ENCODE assay signal across 18 cellular contexts in genomic region chr19:15899561-15899960, GRCh38. TPM values are rescaled to one million over a fixed set of nuclear protein-coding genes. Genes with fewer than 3 reads are reported as not detected.
"Had no signal": no experiment of that assay in that cellular context is flagged by ENCODE, and none has a peak within 500 bp of the region (broad histone marks: within the 10 kb centered on the region; RNA-seq: fewer than 3 reads in every experiment).

No MANE protein-coding gene starts in this region.

RNA-seq across cellular contexts. Expression of gene CYP4F2, which starts 1.7 kb away (rescaled TPM):
- total RNA-seq: glomerular endothelial cell, left cardiac atrium, left ventricle myocardium inferior, lower lobe of right lung, mesenteric fat pad, myocyte, occipital lobe, pulmonary artery endothelial cell, sciatic nerve, smooth muscle cell, thoracic aorta, tibial nerve had no signal

RNA-seq across cellular contexts. Expression of gene CYP4F11, which starts 34.8 kb away (rescaled TPM):
- total RNA-seq: glomerular endothelial cell, myocyte, natural killer cell, pulmonary artery endothelial cell, smooth muscle cell had no signal

RNA-seq across cellular contexts. Expression of gene OR10H4, which starts 49.2 kb away (rescaled TPM):
- total RNA-seq: dorsolateral prefrontal cortex, gastrocnemius medialis, glomerular endothelial cell, kidney, left cardiac atrium, left ventricle myocardium inferior, lower lobe of right lung, mesenteric fat pad, myocyte, natural killer cell, occipital lobe, ovary, pulmonary artery endothelial cell, sciatic nerve, smooth muscle cell, thoracic aorta, tibial nerve, upper lobe of left lung had no signal
